ENCODE assay signal across 1 cellular context in the genomic region with DNA sequence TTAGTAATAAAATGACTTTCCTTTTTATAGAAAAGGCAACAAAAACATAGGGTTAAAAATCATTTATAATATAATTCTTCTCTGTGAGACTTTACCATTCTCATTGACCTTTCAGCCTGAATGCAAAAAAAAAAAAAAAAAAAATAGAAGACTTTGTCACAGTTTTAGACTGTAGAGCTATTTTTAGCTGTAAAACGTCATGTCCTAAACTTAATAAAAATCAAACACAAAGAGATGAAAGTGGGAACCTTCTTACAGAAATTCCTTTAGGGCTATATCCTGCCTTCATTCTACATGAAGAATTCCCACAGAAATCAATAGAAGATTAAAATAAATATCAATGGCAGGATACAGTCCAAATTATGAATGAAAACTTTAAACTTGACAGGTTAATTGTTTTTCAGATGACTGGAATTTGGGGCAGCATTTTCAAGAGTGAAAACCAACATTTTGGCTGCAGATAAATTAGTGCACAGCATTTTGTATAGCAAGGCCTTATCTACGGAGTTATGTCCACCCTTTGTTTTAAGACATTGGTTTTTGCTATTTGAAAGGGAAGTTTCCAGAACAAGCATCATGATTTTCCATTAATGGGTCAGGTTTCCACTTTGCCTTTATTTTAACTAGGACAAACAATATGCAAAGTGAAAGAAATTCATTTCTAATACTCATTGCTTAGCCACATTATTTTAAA.
TF ChIP-seq lines count a peak whose summit lies in the region.

No MANE protein-coding gene starts in this region.

TF ChIP-seq in IMR-90, 13 proteins besides CTCF, POLR2A, EP300 and RAD21:
- TF ChIP-seq MAFK (IDR thresholded peaks at IDR 0.05; ENCODE audit: low read depth, low read length) = no peak
- no peak for TF ChIP-seq MAZ (IDR thresholded peaks at IDR 0.05; ENCODE audit: borderline replicate concordance, low read depth, low read length)
- TF ChIP-seq RCOR1 (IDR thresholded peaks at IDR 0.05; ENCODE audit: insufficient replicate concordance, low read length) = no peak
- no peak for TF ChIP-seq CEBPB (IDR thresholded peaks at IDR 0.05; ENCODE audit: low read depth, low read length)
- TF ChIP-seq MXI1 (IDR thresholded peaks at IDR 0.05; ENCODE audit: borderline replicate concordance, low read depth, low read length) = no peak
- no peak for TF ChIP-seq SMC3 (IDR thresholded peaks at IDR 0.05; ENCODE audit: low read depth, low read length)
- no peak for TF ChIP-seq NFE2L2 (IDR thresholded peaks at IDR 0.05; ENCODE audit: low read depth, low read length)
- no peak for TF ChIP-seq USF2 (IDR thresholded peaks at IDR 0.05; ENCODE audit: low read depth, low read length)
- TF ChIP-seq, protein P1, sequence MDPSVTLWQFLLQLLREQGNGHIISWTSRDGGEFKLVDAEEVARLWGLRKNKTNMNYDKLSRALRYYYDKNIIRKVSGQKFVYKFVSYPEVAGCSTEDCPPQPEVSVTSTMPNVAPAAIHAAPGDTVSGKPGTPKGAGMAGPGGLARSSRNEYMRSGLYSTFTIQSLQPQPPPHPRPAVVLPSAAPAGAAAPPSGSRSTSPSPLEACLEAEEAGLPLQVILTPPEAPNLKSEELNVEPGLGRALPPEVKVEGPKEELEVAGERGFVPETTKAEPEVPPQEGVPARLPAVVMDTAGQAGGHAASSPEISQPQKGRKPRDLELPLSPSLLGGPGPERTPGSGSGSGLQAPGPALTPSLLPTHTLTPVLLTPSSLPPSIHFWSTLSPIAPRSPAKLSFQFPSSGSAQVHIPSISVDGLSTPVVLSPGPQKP (IDR thresholded peaks at IDR 0.05; ENCODE audit: borderline replicate concordance, low read depth, low read length) = no peak
- TF ChIP-seq CHD1 (IDR thresholded peaks at IDR 0.05; ENCODE audit: low read depth, low read length) = no peak
- TF ChIP-seq RFX5 (IDR thresholded peaks at IDR 0.05; ENCODE audit: low read depth, low read length) = no peak
- TF ChIP-seq FOS (IDR thresholded peaks at IDR 0.05; ENCODE audit: low read depth, low read length) = no peak
- TF ChIP-seq BHLHE40 (IDR thresholded peaks at IDR 0.05; ENCODE audit: low read depth, low read length) = no peak
